1 cellular context compared by ENCODE assay signal in genomic region chr16:3295783-3296182, GRCh38.
TF ChIP-seq lines count a peak whose summit lies in the region.

No MANE protein-coding gene starts in this region.

TF ChIP-seq in HepG2, 621 proteins besides CTCF, POLR2A, EP300 and RAD21:
- TF ChIP-seq ZNF34 (CRISPR knock-in tag; IDR thresholded peaks at IDR 0.05; ENCODE audit: borderline replicate concordance) (no peak), HNF4G (IDR thresholded peaks at IDR 0.05; ENCODE audit: borderline replicate concordance, low read depth, low read length) (no peak), HNF4G (CRISPR knock-in tag; IDR thresholded peaks at IDR 0.05; ENCODE audit: borderline replicate concordance, low read depth) (no peak), ZBTB10 (CRISPR knock-in tag; IDR thresholded peaks at IDR 0.05; ENCODE audit: borderline replicate concordance) (no peak), HNRNPK (IDR thresholded peaks at IDR 0.05; ENCODE audit: low read depth, low read length, poor library complexity, severe bottlenecking) (no peak), TCF7 (IDR thresholded peaks at IDR 0.05; ENCODE audit: low read depth) (no peak), ISL2 (CRISPR knock-in tag; IDR thresholded peaks at IDR 0.05) (no peak), TCF12 (IDR thresholded peaks at IDR 0.05) (no peak), TCF12 (CRISPR knock-in tag; IDR thresholded peaks at IDR 0.05) (no peak)
- TF ChIP-seq, protein P1, sequence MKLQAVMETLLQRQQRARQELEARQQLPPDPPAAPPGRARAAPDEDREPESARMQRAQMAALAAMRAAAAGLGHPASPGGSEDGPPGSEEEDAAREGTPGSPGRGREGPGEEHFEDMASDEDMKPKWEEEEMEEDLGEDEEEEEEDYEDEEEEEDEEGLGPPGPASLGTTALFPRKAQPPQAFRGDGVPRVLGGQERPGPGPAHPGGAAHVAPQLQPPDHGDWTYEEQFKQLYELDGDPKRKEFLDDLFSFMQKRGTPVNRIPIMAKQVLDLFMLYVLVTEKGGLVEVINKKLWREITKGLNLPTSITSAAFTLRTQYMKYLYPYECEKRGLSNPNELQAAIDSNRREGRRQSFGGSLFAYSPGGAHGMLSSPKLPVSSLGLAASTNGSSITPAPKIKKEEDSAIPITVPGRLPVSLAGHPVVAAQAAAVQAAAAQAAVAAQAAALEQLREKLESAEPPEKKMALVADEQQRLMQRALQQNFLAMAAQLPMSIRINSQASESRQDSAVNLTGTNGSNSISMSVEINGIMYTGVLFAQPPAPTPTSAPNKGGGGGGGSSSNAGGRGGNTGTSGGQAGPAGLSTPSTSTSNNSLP (IDR thresholded peaks at IDR 0.05; ENCODE audit: low read depth, low read length), result no peak
- TF ChIP-seq, protein P2, sequence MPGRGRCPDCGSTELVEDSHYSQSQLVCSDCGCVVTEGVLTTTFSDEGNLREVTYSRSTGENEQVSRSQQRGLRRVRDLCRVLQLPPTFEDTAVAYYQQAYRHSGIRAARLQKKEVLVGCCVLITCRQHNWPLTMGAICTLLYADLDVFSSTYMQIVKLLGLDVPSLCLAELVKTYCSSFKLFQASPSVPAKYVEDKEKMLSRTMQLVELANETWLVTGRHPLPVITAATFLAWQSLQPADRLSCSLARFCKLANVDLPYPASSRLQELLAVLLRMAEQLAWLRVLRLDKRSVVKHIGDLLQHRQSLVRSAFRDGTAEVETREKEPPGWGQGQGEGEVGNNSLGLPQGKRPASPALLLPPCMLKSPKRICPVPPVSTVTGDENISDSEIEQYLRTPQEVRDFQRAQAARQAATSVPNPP (CRISPR knock-in tag; IDR thresholded peaks at IDR 0.05), result no peak
- TF ChIP-seq, protein P3, sequence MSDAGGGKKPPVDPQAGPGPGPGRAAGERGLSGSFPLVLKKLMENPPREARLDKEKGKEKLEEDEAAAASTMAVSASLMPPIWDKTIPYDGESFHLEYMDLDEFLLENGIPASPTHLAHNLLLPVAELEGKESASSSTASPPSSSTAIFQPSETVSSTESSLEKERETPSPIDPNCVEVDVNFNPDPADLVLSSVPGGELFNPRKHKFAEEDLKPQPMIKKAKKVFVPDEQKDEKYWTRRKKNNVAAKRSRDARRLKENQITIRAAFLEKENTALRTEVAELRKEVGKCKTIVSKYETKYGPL (CRISPR knock-in tag; IDR thresholded peaks at IDR 0.05), result no peak
